Comparison of ENCODE assay signal across 8 cellular contexts in the genomic region with DNA sequence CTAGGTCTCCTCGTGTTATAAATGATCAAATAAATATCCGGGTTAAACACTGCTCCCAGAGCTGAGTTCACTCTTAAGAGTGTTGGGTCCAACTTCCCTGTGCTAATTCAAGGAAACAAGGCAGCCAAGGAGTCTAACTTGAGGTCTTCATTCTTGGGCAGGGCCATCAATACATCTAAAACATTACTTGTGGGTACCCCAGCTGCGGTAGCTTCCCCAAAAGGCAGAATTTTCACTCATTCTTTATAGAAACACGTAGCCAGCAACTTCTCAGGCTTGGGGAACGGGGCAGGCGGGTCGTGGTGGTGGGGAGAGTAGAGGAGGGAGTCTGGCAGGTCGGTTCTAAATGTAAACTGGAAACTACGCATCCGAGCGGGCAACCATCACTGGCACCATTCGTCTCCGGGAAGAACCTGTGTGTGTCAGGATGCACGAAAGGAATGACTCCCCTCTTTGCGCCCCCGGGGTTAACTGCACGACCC. TPM values are rescaled to one million over a fixed set of nuclear protein-coding genes. Genes with fewer than 3 reads are reported as not detected.
DNase-seq lines count a peak whose midpoint lies in the region; ATAC-seq and TF ChIP-seq lines count a peak whose summit lies in the region.

No MANE protein-coding gene starts in this region.

- H3K27ac ChIP-seq in RWPE1 (peak overlapping the region; percentile 89), colonic mucosa (peak overlapping the region; percentile 97), lower lobe of right lung (peak overlapping the region; percentile 95), tibial nerve (peak overlapping the region; percentile 68 to 97 (median 96))

- TF ChIP-seq EP300 in tibial nerve (IDR thresholded peaks at IDR 0.05): no peak

- WGBS in tibial nerve, 2 donors: 3 to 5% methylated on average over 16 of the region's 17 CpGs

- H3K27me3 ChIP-seq in colonic mucosa: no peaks in the 10 kb centered on the region
- H3K27me3 ChIP-seq in lower lobe of right lung (ENCODE audit: low read depth): no peaks in the 10 kb centered on the region
- H3K27me3 ChIP-seq in tibial nerve: no peaks in the 10 kb centered on the region

- POLR2A ChIA-PET in RWPE1 (lab: Yijun Ruan, JAX; ENCODE audit: low non-redundant PET): no interaction called here

- intact Hi-C loops in colonic mucosa (cut with DNase I) (no loop called here), lower lobe of right lung (cut with DNase I) (no loop called here)

- no peak for TF ChIP-seq POLR2A in tibial nerve (IDR thresholded peaks at IDR 0.05)

- CTCF ChIA-PET in RWPE1 (lab: Yijun Ruan, JAX): interaction anchor here (0.6 kb wide), 1 partner anchor 14 kb away, joined by 3 read pairs; no protein-coding TSS in a partner anchor

- H3K4me1 ChIP-seq in colonic mucosa: no peaks in the 10 kb centered on the region
- peaks cover 27% of the 10 kb centered on the region for H3K4me1 ChIP-seq in lower lobe of right lung
- peaks cover 4 to 38% (median 13%) of the 10 kb centered on the region in 4 donors for H3K4me1 ChIP-seq in tibial nerve

- no peaks in the 10 kb centered on the region for H3K36me3 ChIP-seq in colonic mucosa
- no peaks in the 10 kb centered on the region for H3K36me3 ChIP-seq in lower lobe of right lung
- H3K36me3 ChIP-seq in tibial nerve: no peaks in the 10 kb centered on the region

- H3K4me3 ChIP-seq in colonic mucosa (peak overlapping the region; percentile 85), lower lobe of right lung (peak overlapping the region; percentile 79), tibial nerve (peak overlapping the region; percentile 82 to 95 (median 88))

- H3K9me3 ChIP-seq in colonic mucosa (no peaks in the 10 kb centered on the region), lower lobe of right lung (no peaks in the 10 kb centered on the region), tibial nerve (no peaks in the 10 kb centered on the region)

- no peak for TF ChIP-seq CTCF in RWPE1 (conservative IDR thresholded peaks at IDR 0.05; ENCODE audit: low read depth)
- TF ChIP-seq CTCF in colonic mucosa (IDR thresholded peaks at IDR 0.05): no peak
- TF ChIP-seq CTCF in lower lobe of right lung (IDR thresholded peaks at IDR 0.05): no peak
- TF ChIP-seq CTCF in tibial nerve (IDR thresholded peaks at IDR 0.05): no peak

- ATAC-seq in lower lobe of right lung (peak; percentile 1 to 26), HG03175 (IDR thresholded peaks at IDR 0.05; ENCODE audit: unreplicated experiment) (no peak)

- peak; percentile 36 to 49 for DNase-seq in stimulated activated CD4-positive, alpha-beta T cell treated with anti-CD3 and anti-CD28 coated beads, Interleukin-2, amount 100 ng/mL, for 24 hours
- DNase-seq in stimulated activated CD4-positive, alpha-beta T cell treated with anti-CD3 and anti-CD28 coated beads, Interleukin-12 subunit alpha, Interleukin-12 subunit beta, amount 100 ng/mL, for 4 hours: no peak
- DNase-seq in RWPE1 (ENCODE audit: low spot score): no peak
- no peak for DNase-seq in colonic mucosa
- DNase-seq in lower lobe of right lung: no peak
- peak in 1 of 2 donors; percentile 9 for DNase-seq in tibial nerve (ENCODE audit: low spot score in 2 of 2)
- DNase-seq in NCI-H2081 treated with DMSO at 0.1 percent for 48 hours (lab: John Stamatoyannopoulos, UW): no peak

- peak overlapping the region; percentile 89 to 98 for H3K9ac ChIP-seq in colonic mucosa (ENCODE audit: low read depth in 2 of 2, low read length in 2 of 2)

RNA-seq across cellular contexts. Expression of a gene that starts 0.7 kb away (rescaled TPM):
- 10 to 100 TPM; 83.7 to 90.6 TPM for total RNA-seq in colonic mucosa
- 74.1 TPM for total RNA-seq in lower lobe of right lung
- total RNA-seq in tibial nerve: 100 to 1,000 TPM; 160 to 210 (median 177) TPM

RNA-seq across cellular contexts. Expression of a gene that starts 53.7 kb away (rescaled TPM):
- total RNA-seq in colonic mucosa (1 to 10 TPM; 2.7 to 4.7 TPM), lower lobe of right lung (103 TPM), tibial nerve (1 to 10 TPM in 3 of 4 donors, under 1 TPM in 1; 0.60 to 3.3 (median 1.8) TPM)

Comparison
In these comparisons a context has a peak if more than half of its experiments do, and no peak if none do; other contexts are left out.
1. DNase-seq: peak in stimulated activated CD4-positive, alpha-beta T cell treated with anti-CD3 and anti-CD28 coated beads, Interleukin-2, amount 100 ng/mL, for 24 hours (2 of 2); none in stimulated activated CD4-positive, alpha-beta T cell treated with anti-CD3 and anti-CD28 coated beads, Interleukin-12 subunit alpha, Interleukin-12 subunit beta, amount 100 ng/mL, for 4 hours (single experiment), RWPE1 (single experiment), colonic mucosa (single experiment), lower lobe of right lung (single experiment) and NCI-H2081 treated with DMSO at 0.1 percent for 48 hours (single experiment).
2. RNA of a gene that starts 53.7 kb away (total RNA-seq): 103 TPM in lower lobe of right lung (single experiment); 2.7 to 4.7 TPM in colonic mucosa and 0.60 to 3.3 TPM in tibial nerve; every median in the first group is over 10 times any median in the second.
3. Peak in every context shown above with its lines, with median percentiles within 50 percentile points of each other: H3K27ac ChIP-seq and H3K4me3 ChIP-seq.